In genomic region chr9:83617299-83617698, GRCh38 we compare ENCODE assay signal across 34 cellular contexts. TPM values are rescaled to one million over a fixed set of nuclear protein-coding genes. Genes with fewer than 3 reads are reported as not detected.
A peak's percentile ranks its signal among the peaks of the same experiment; 100 is the strongest.
DNase-seq lines count a peak whose midpoint lies in the region; ATAC-seq, FAIRE-seq and TF ChIP-seq lines count a peak whose summit lies in the region.
"Had no signal": no experiment of that assay in that cellular context is flagged by ENCODE, and none has a peak within 500 bp of the region (broad histone marks: within the 10 kb centered on the region; RNA-seq: fewer than 3 reads in every experiment).

No MANE protein-coding gene starts in this region.

- DNase-seq in HepG2 (ENCODE audit: low spot score) (no peak), left lobe of liver (ENCODE audit: low spot score) (no peak), right lobe of liver (no peak), NCI-H1092 treated with DMSO at 0.1 percent for 48 hours (lab: John Stamatoyannopoulos, UW) (no peak)
- no peak for DNase-seq in CD8-positive, alpha-beta memory T cell
- DNase-seq: 8988T; ACHN; AML-193; BE2C; C1 segment of cervical spinal cord; Caco-2; Calu3; CD4-positive, alpha-beta memory T cell; CD4-positive, alpha-beta T cell; CD4-positive, CD25-positive, alpha-beta regulatory T cell; CD8-positive, alpha-beta T cell; COR-L47; DMS 273 treated with DMSO at 0.1 percent for 48 hours; DMS153; DMS53; DMS79; DMS79 treated with DMSO at 0.1 percent for 48 hours; DND-41; EL had no signal

- H3K27me3 Mint-ChIP-seq in CD8-positive, alpha-beta memory T cell, result peaks cover 0 to under 1% of the 10 kb centered on the region in 2 donors
- H3K27me3 Mint-ChIP-seq: CD4-positive, alpha-beta memory T cell had no signal

- H3K9me3 ChIP-seq in liver (ENCODE audit: control insufficient read depth in 4 of 4, low read length in 3 of 4), result no peaks in the 10 kb centered on the region
- no peaks in the 10 kb centered on the region for H3K9me3 ChIP-seq in HepG2 (ENCODE audit: low read length)
- no peaks in the 10 kb centered on the region for H3K9me3 ChIP-seq in right lobe of liver
- no peaks in the 10 kb centered on the region for H3K9me3 ChIP-seq in CD8-positive, alpha-beta memory T cell (ENCODE audit: low read length)
- H3K9me3 ChIP-seq: A549; BE2C; BLaER1; BLaER1 treated with 17β-estradiol and CSF1 and Interleukin-3, amounts not matched to agents 10 nM and 100 nM; Caco-2 had no signal

- FAIRE-seq in HepG2 (lab: Jason Lieb, UNC), result no peak
- FAIRE-seq: A204.1, A549, D721Med had no signal

- TF ChIP-seq CTCF in liver (IDR thresholded peaks at IDR 0.05; ENCODE audit: low read depth, low read length, missing input control) (no peak), HepG2 (CRISPR knock-in tag; IDR thresholded peaks at IDR 0.05) (no peak), right lobe of liver (IDR thresholded peaks at IDR 0.05) (no peak)

- H3K27ac ChIP-seq in liver (ENCODE audit: low read depth in 1 of 2, low read length in 2 of 2) (no peak overlapping the region), HepG2 (ENCODE audit: extremely low read length, insufficient read depth, low read length) (no peak overlapping the region), right lobe of liver (peak overlapping the region in 2 of 3 donors; percentile 26 to 45)
- H3K27ac ChIP-seq in CD8-positive, alpha-beta memory T cell (ENCODE audit: low read depth, low read length), result no peak overlapping the region
- H3K27ac ChIP-seq: 22Rv1; A549; BLaER1; BLaER1 treated with 17β-estradiol and CSF1 and Interleukin-3, amounts not matched to agents 10 nM and 100 nM; C4-2B had no signal

- no peaks in the 10 kb centered on the region for H3K36me3 ChIP-seq in liver (ENCODE audit: control insufficient read depth in 4 of 4, insufficient read depth in 3 of 4, low read depth in 1 of 4, low read length in 3 of 4)
- H3K36me3 ChIP-seq in HepG2 (replicated peaks in 1 of 2; ENCODE audit: control insufficient read depth in 1 of 2, insufficient read depth in 2 of 2, low read length in 2 of 2), result no peaks in the 10 kb centered on the region
- H3K36me3 ChIP-seq in right lobe of liver, result no peaks in the 10 kb centered on the region
- H3K36me3 ChIP-seq in CD8-positive, alpha-beta memory T cell (ENCODE audit: insufficient read depth, low read length), result no peaks in the 10 kb centered on the region
- H3K36me3 ChIP-seq: BE2C; BLaER1; BLaER1 treated with 17β-estradiol and CSF1 and Interleukin-3, amounts not matched to agents 10 nM and 100 nM had no signal

- WGBS in liver, result 30% methylated on average over 1 of the region's 1 CpG
- WGBS in HepG2 (ENCODE audit: low lambda C conversion rate), result 31% methylated on average over 1 of the region's 1 CpG
- WGBS in right lobe of liver (ENCODE audit: insufficient coverage, low coverage, low lambda C conversion rate, missing lambda C conversion rate), result 38% methylated on average over 1 of the region's 1 CpG

- H4K20me1 ChIP-seq in HepG2 (ENCODE audit: insufficient read depth, low read length), result no peaks in the 10 kb centered on the region
- H4K20me1 ChIP-seq: BLaER1; BLaER1 treated with 17β-estradiol and CSF1 and Interleukin-3, amounts not matched to agents 10 nM and 100 nM had no signal

- no peaks in the 10 kb centered on the region for H3K79me2 ChIP-seq in HepG2 (ENCODE audit: insufficient read depth, low read length)

- TF ChIP-seq EP300 in HepG2 (IDR thresholded peaks at IDR 0.05; ENCODE audit: low read depth in 2 of 2, low read length in 2 of 2) (no peak), HepG2 (CRISPR knock-in tag; IDR thresholded peaks at IDR 0.05; ENCODE audit: borderline replicate concordance) (no peak)

- H3K4me2 ChIP-seq in HepG2 (ENCODE audit: low read depth, low read length), result no peak overlapping the region
- H3K4me2 ChIP-seq: A549; BLaER1; BLaER1 treated with 17β-estradiol and CSF1 and Interleukin-3, amounts not matched to agents 10 nM and 100 nM had no signal

- H3K9ac ChIP-seq in liver (ENCODE audit: low read depth in 1 of 2, low read length in 2 of 2) (no peak overlapping the region), HepG2 (ENCODE audit: insufficient read depth, low read depth, low read length) (no peak overlapping the region)
- H3K9ac ChIP-seq: BLaER1; BLaER1 treated with 17β-estradiol and CSF1 and Interleukin-3, amounts not matched to agents 10 nM and 100 nM had no signal

- ATAC-seq in HepG2 (no peak), left lobe of liver (peak; percentile 47), right lobe of liver (peak; percentile 52 to 64 (median 56))
- ATAC-seq: A549; CD8-positive, alpha-beta T cell had no signal

- no peak overlapping the region for H2AFZ ChIP-seq in HepG2 (ENCODE audit: low read length)

- no peaks in the 10 kb centered on the region for H3K9me3 Mint-ChIP-seq in CD8-positive, alpha-beta memory T cell
- H3K9me3 Mint-ChIP-seq: CD4-positive, alpha-beta memory T cell; CD4-positive, alpha-beta T cell; CD4-positive, CD25-positive, alpha-beta regulatory T cell; CD8-positive, alpha-beta T cell had no signal

- no peak overlapping the region for H3K27ac Mint-ChIP-seq in CD8-positive, alpha-beta memory T cell
- H3K27ac Mint-ChIP-seq: B cell; CD14-positive monocyte; CD4-positive, alpha-beta memory T cell; CD4-positive, alpha-beta T cell; CD4-positive, CD25-positive, alpha-beta regulatory T cell; CD8-positive, alpha-beta T cell had no signal

- in situ Hi-C loops in HepG2 (cut with HindIII; ENCODE audit: extremely low pct_ligation_motif_present, low pct_unique_long_range_greater_than_20kb), result loop anchor here (5.0 kb wide), 1 partner anchor 35 kb away; no protein-coding TSS in a partner anchor

- TF ChIP-seq RAD21 in liver (IDR thresholded peaks at IDR 0.05) (peak in 1 of 2 donors; percentile 27), HepG2 (CRISPR knock-in tag; IDR thresholded peaks at IDR 0.05) (no peak)

- H3K4me3 ChIP-seq in liver (ENCODE audit: low read depth in 1 of 3, low read length in 3 of 3) (no peak overlapping the region), HepG2 (replicated peaks in 1 of 3; ENCODE audit: insufficient read depth in 1 of 3, low read depth in 2 of 3, low read length in 3 of 3) (no peak overlapping the region), right lobe of liver (no peak overlapping the region)
- H3K4me3 ChIP-seq in CD8-positive, alpha-beta memory T cell (ENCODE audit: low read length), result no peak overlapping the region
- H3K4me3 ChIP-seq: A549; BLaER1; BLaER1 treated with 17β-estradiol and CSF1 and Interleukin-3, amounts not matched to agents 10 nM and 100 nM had no signal

- no TSS peak for BruUV-seq in HepG2 (replicated peaks; lab: Mats Ljungman, UMichigan)

- H3K27me3 ChIP-seq in liver (ENCODE audit: control insufficient read depth in 4 of 4, insufficient read depth in 4 of 4, low read length in 3 of 4), result no peaks in the 10 kb centered on the region
- no peaks in the 10 kb centered on the region for H3K27me3 ChIP-seq in HepG2 (ENCODE audit: control insufficient read depth in 1 of 2, insufficient read depth in 2 of 2, low read length in 2 of 2)
- no peaks in the 10 kb centered on the region for H3K27me3 ChIP-seq in right lobe of liver
- H3K27me3 ChIP-seq in CD8-positive, alpha-beta memory T cell (ENCODE audit: insufficient read depth, low read length, poor library complexity, severe bottlenecking), result no peaks in the 10 kb centered on the region
- H3K27me3 ChIP-seq: BE2C; BLaER1; BLaER1 treated with 17β-estradiol and CSF1 and Interleukin-3, amounts not matched to agents 10 nM and 100 nM had no signal

- intact Hi-C loops in HepG2 (cut with micrococcal nuclease; ENCODE audit: unreplicated experiment), result no loop called here
- intact Hi-C loops in right lobe of liver (cut with DNase I), result no loop called here

- H3K4me3 Mint-ChIP-seq in CD8-positive, alpha-beta memory T cell, result no peak overlapping the region
- H3K4me3 Mint-ChIP-seq: B cell; CD14-positive monocyte; CD4-positive, alpha-beta memory T cell; CD4-positive, alpha-beta T cell; CD4-positive, CD25-positive, alpha-beta regulatory T cell; CD8-positive, alpha-beta T cell had no signal

- CTCF ChIA-PET in HepG2 (lab: Yijun Ruan, JAX; ENCODE audit: low intra/inter-chr PET ratio, low total read pairs), result no interaction called here
- CTCF ChIA-PET in CD8-positive, alpha-beta memory T cell (lab: Charles Lee), result no interaction called here

- H3K36me3 Mint-ChIP-seq in CD8-positive, alpha-beta memory T cell, result peaks cover 0 to 5% (median 0%) of the 10 kb centered on the region in 3 donors
- H3K36me3 Mint-ChIP-seq: CD14-positive monocyte; CD4-positive, alpha-beta memory T cell; CD8-positive, alpha-beta T cell had no signal

- TF ChIP-seq POLR2A in HepG2 (IDR thresholded peaks at IDR 0.05; ENCODE audit: insufficient read depth in 1 of 2, low read depth in 2 of 2, low read length in 2 of 2) (no peak), right lobe of liver (IDR thresholded peaks at IDR 0.05) (no peak)

- POLR2A ChIA-PET in HepG2 (lab: Yijun Ruan, JAX), result no interaction called here
- POLR2A ChIA-PET in CD8-positive, alpha-beta memory T cell (lab: Charles Lee), result interaction anchor here (0.6 kb wide), 1 partner anchor 295 kb away, joined by 3 read pairs; no protein-coding TSS in a partner anchor

- H3K4me1 Mint-ChIP-seq in CD8-positive, alpha-beta memory T cell, result peaks cover 7 to 12% (median 12%) of the 10 kb centered on the region in 3 donors

- H3K4me1 ChIP-seq in liver (ENCODE audit: control insufficient read depth in 4 of 4, insufficient read depth in 4 of 4, low read length in 3 of 4) (peaks cover 4 to 21% (median 16%) of the 10 kb centered on the region in 4 donors), HepG2 (ENCODE audit: insufficient read depth, low read length) (peaks cover 20% of the 10 kb centered on the region), right lobe of liver (peaks cover 0 to 18% (median 4%) of the 10 kb centered on the region in 4 donors)
- peaks cover 1% of the 10 kb centered on the region for H3K4me1 ChIP-seq in CD8-positive, alpha-beta memory T cell (ENCODE audit: insufficient read depth, low read length)
- H3K4me1 ChIP-seq: BE2C had no signal

RNA-seq across cellular contexts. Expression of gene IDNK, which starts 5.6 kb away (rescaled TPM):
- total RNA-seq in liver, result 10 to 100 TPM in 1 of 2 donors, 1 to 10 TPM in 1; 5.6 to 14.6 TPM
- polyA plus RNA-seq in liver, result 10 to 100 TPM; 14.8 to 33.4 TPM
- total RNA-seq in HepG2 (2016; rRNA removed; fragmentation: Illumina TruSeq; extraction: Trizol), result 4.8 and 6.3 TPM in 2 replicates
- 9.3 and 10.6 TPM in 2 replicates for total RNA-seq in HepG2 (2016; cell fraction: cytosol; rRNA removed; fragmentation: Illumina TruSeq; extraction: Trizol; ENCODE audit: low read depth)
- 4.5 and 4.6 TPM in 2 replicates for total RNA-seq in HepG2 (2016; cell fraction: insoluble cytoplasmic fraction; rRNA removed; fragmentation: Illumina TruSeq; extraction: Trizol)
- total RNA-seq in HepG2 (2016; cell fraction: membrane; rRNA removed; fragmentation: Illumina TruSeq; extraction: Trizol), result 9.1 and 12.0 TPM in 2 replicates
- 2.9 and 4.7 TPM in 2 replicates for total RNA-seq in HepG2 (2016; cell fraction: nucleus; rRNA removed; fragmentation: Illumina TruSeq; extraction: Trizol)
- 2.7 and 3.1 TPM in 2 replicates for polyA plus RNA-seq in HepG2 (2011; rRNA removed)
- polyA plus RNA-seq in HepG2 (2011; cell fraction: cytosol; rRNA removed), result 2.1 and 2.8 TPM in 2 replicates
- 2.7 and 3.4 TPM in 2 replicates for polyA plus RNA-seq in HepG2 (2011; cell fraction: nucleus; rRNA removed)
- 2.6 and 6.6 TPM in 2 replicates for polyA plus RNA-seq in HepG2 (2012)
- 12.6 and 13.6 TPM in 2 replicates for polyA plus RNA-seq in HepG2 (2016; cell fraction: cytosol; fragmentation: Illumina TruSeq; extraction: Trizol; ENCODE audit: low read depth)
- polyA plus RNA-seq in HepG2 (2016; cell fraction: insoluble cytoplasmic fraction; fragmentation: Illumina TruSeq; extraction: Trizol; ENCODE audit: low read depth), result 3.8 and 4.8 TPM in 2 replicates
- polyA plus RNA-seq in HepG2 (2016; cell fraction: membrane; fragmentation: Illumina TruSeq; extraction: Trizol; ENCODE audit: low read depth), result 8.6 and 10.0 TPM in 2 replicates
- 5.4 and 5.8 TPM in 2 replicates for polyA plus RNA-seq in HepG2 (2016; cell fraction: nucleus; fragmentation: Illumina TruSeq; extraction: Trizol; ENCODE audit: insufficient read depth, low read depth)
- 0.90 and 2.6 TPM in 2 replicates for polyA minus RNA-seq in HepG2 (2011; rRNA and poly(A)+ RNA removed; ENCODE audit: low replicate concordance)
- 0.79 and 2.3 TPM in 2 replicates for polyA minus RNA-seq in HepG2 (2011; cell fraction: cytosol; rRNA and poly(A)+ RNA removed)
- polyA minus RNA-seq in HepG2 (2011; cell fraction: nucleus; rRNA and poly(A)+ RNA removed), result 1.7 and 2.5 TPM in 2 replicates
- total RNA-seq in left lobe of liver, result 23.9 TPM
- total RNA-seq in right lobe of liver, result 10 to 100 TPM; 10.6 to 24.6 (median 17.8) TPM
- total RNA-seq in CD8-positive, alpha-beta memory T cell, result 1 to 10 TPM; 5.9 to 6.3 TPM
- polyA plus RNA-seq in CD8-positive, alpha-beta memory T cell, result 16.9 TPM

Comparison
In these comparisons a context has a peak if more than half of its experiments do, and no peak if none do; other contexts are left out.
1. H3K27ac ChIP-seq: peak in right lobe of liver (2 of 3); none in liver (0 of 2), HepG2 (single experiment) and CD8-positive, alpha-beta memory T cell (single experiment).